ENCODE assay signal across 23 cellular contexts in the genomic region with DNA sequence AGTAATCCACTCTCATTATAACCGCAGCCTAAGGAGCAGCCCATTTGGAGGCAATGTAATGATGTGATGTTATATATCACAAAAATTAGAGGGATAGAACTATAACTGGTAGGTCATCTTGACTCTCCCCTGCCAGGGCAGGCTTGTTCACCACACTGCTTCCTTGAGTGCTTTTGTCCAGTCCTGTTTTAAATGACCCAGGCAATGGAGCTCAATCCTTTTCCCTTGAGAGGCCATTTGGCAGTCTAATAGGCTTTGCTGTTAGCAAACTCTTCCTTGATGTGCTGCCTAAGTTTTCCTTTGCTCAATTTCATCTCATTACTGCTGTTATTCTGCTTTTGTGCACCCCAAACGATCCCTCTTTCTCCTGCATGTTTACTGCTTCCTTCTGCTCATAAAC.
DNase-seq lines count a peak whose midpoint lies in the region; ATAC-seq, FAIRE-seq and TF ChIP-seq lines count a peak whose summit lies in the region.
"Had no signal": no experiment of that assay in that cellular context is flagged by ENCODE, and none has a peak within 500 bp of the region (broad histone marks: within the 10 kb centered on the region; RNA-seq: fewer than 3 reads in every experiment).

No MANE protein-coding gene starts in this region.

- no peak for FAIRE-seq in H1 (lab: Jason Lieb, UNC)
- FAIRE-seq: D721Med, endothelial cell of umbilical vein, urothelium cell line had no signal

- no peak for TF ChIP-seq POLR2A in H1 (IDR thresholded peaks at IDR 0.05; ENCODE audit: control extremely low read depth in 1 of 2, low read depth in 2 of 2, low read length in 2 of 2)

- H4K91ac ChIP-seq in H1 (replicated peaks; ENCODE audit: insufficient read length, low read length) = no peak overlapping the region

- no peak overlapping the region for H3K4me2 ChIP-seq in H1 (ENCODE audit: insufficient read depth in 1 of 2, low read depth in 2 of 2, low read length in 2 of 2)
- H3K4me2 ChIP-seq: BLaER1 had no signal

- no peak overlapping the region for H2BK20ac ChIP-seq in H1 (ENCODE audit: low read length)

- no peak overlapping the region for H4K8ac ChIP-seq in H1 (ENCODE audit: extremely low read depth, insufficient read depth, low read length)

- H2BK15ac ChIP-seq in H1 (ENCODE audit: low read length) = no peak overlapping the region

- H3K27me3 ChIP-seq in H1 (replicated peaks in 1 of 4; ENCODE audit: control insufficient read depth in 3 of 4, extremely low read depth in 1 of 4, insufficient read depth in 3 of 4, low read length in 3 of 4) = no peaks in the 10 kb centered on the region
- H3K27me3 ChIP-seq: BLaER1, breast epithelium, Peyer's patch had no signal

- no peak overlapping the region for H3K56ac ChIP-seq in H1 (replicated peaks; ENCODE audit: insufficient read length, low read depth, low read length)

- no peak for TF ChIP-seq RAD21 in H1 (IDR thresholded peaks at IDR 0.05 in 1 of 2, conservative IDR thresholded peaks at IDR 0.05 in 1 of 2; ENCODE audit: low read depth in 2 of 2, low read length in 2 of 2)

- no peaks in the 10 kb centered on the region for H3K23me2 ChIP-seq in H1 (ENCODE audit: low read depth, low read length)

- POLR2A ChIA-PET in H1 (lab: Charles Lee; ENCODE audit: partially characterized antibody) = no interaction called here

- 88% methylated on average over 2 of the region's 2 CpGs; no CpG with 5 or more reads in 1 of the 2 experiments for WGBS in H1 (ENCODE audit: extremely low coverage in 1 of 2, insufficient coverage in 1 of 2, insufficient read length in 1 of 2, insufficient replicate concordance in 2 of 2, low coverage in 1 of 2, low lambda C conversion rate in 2 of 2, missing lambda C conversion rate in 1 of 2), 2 experiments

- H4K20me1 ChIP-seq in H1 (replicated peaks in 1 of 2; ENCODE audit: control insufficient read depth in 1 of 2, insufficient read depth in 2 of 2, low read length in 2 of 2) = no peaks in the 10 kb centered on the region
- H4K20me1 ChIP-seq: BLaER1 had no signal

- H2BK5ac ChIP-seq in H1 (ENCODE audit: low read depth, low read length) = no peak overlapping the region

- no peak overlapping the region for H3K14ac ChIP-seq in H1 (ENCODE audit: insufficient read length)

- H3K79me1 ChIP-seq in H1 (ENCODE audit: low read depth, low read length) = no peaks in the 10 kb centered on the region

- peak overlapping the region; percentile 62; the same call in 1 of the 2 replicates for H2AFZ ChIP-seq in H1 (ENCODE audit: low read length)
- H2AFZ ChIP-seq: GM23248 had no signal

- TF ChIP-seq EP300 in H1 (IDR thresholded peaks at IDR 0.05; ENCODE audit: borderline replicate concordance in 1 of 2, low read depth in 2 of 2, low read length in 2 of 2) = no peak

- H3K4me3 ChIP-seq in H1 (ENCODE audit: extremely low read depth in 1 of 4, insufficient read depth in 2 of 4, low read depth in 3 of 4, low read length in 4 of 4) = no peak overlapping the region
- H3K4me3 ChIP-seq: BLaER1, breast epithelium, GM23248, Peyer's patch had no signal

- no peak overlapping the region for H3K9ac ChIP-seq in H1 (replicated peaks in 1 of 4; ENCODE audit: extremely low read depth in 1 of 4, low read depth in 3 of 4, low read length in 3 of 4)
- H3K9ac ChIP-seq: BLaER1, GM23248 had no signal

- DNase-seq in NCI-H2029 (lab: John Stamatoyannopoulos, UW) (peak; percentile 15), NCI-H2029 treated with DMSO at 0.1 percent for 48 hours (lab: John Stamatoyannopoulos, UW) (no peak), NCI-H187 treated with DMSO at 0.1 percent for 48 hours (lab: John Stamatoyannopoulos, UW) (peak; percentile 29), H1 (ENCODE audit: low read depth in 1 of 2, low spot score in 2 of 2) (no peak), stromal cell of bone marrow (ENCODE audit: low read depth) (peak; percentile 12), Kasumi-1 (lab: John Stamatoyannopoulos, UW) (no peak), COR-L47 (lab: John Stamatoyannopoulos, UW) (no peak)
- DNase-seq: activated CD4-positive, alpha-beta T cell treated with anti-CD3 and anti-CD28 coated beads, Interleukin-2, amount 50 U/mL, for 4 hours; activated effector memory CD4-positive, alpha-beta T cell treated with anti-CD3 and anti-CD28 coated beads, Interleukin-2, amount 50 U/mL, for 16 hours; cortex of kidney; GF-D8; GM23248; hippocampal formation; MM.1S; Peyer's patch; stimulated activated CD4-positive, alpha-beta T cell treated with anti-CD3 and anti-CD28 coated beads, Interleukin-15, amount 100 ng/mL, for 24 hours; T-helper 2 cell had no signal

- H3K4me1 ChIP-seq in H1 (replicated peaks in 1 of 4; ENCODE audit: control insufficient read depth in 3 of 4, insufficient read depth in 4 of 4, low read length in 3 of 4) = peaks cover 0 to 10% (median 6%) of the 10 kb centered on the region in 4 experiments; a peak in 4 of 7 replicates
- H3K4me1 ChIP-seq: BLaER1, breast epithelium, Peyer's patch had no signal

- H3K4ac ChIP-seq in H1 (replicated peaks; ENCODE audit: insufficient read length, low read depth, low read length) = no peak overlapping the region

- no peak overlapping the region for H2BK12ac ChIP-seq in H1 (ENCODE audit: low read depth, low read length)

- no peak overlapping the region for H3K18ac ChIP-seq in H1 (ENCODE audit: extremely low read depth, low read length)

- no peak overlapping the region for H2AK5ac ChIP-seq in H1 (ENCODE audit: low read depth, low read length)

- ATAC-seq in GM18511 (IDR thresholded peaks at IDR 0.05; ENCODE audit: unreplicated experiment) = no peak

- H3K27ac ChIP-seq in H1 (ENCODE audit: low read depth, low read length) = no peak overlapping the region
- H3K27ac ChIP-seq: BLaER1, breast epithelium, GM23248, Peyer's patch had no signal

- no peak for TF ChIP-seq CTCF in H1 (IDR thresholded peaks at IDR 0.05; ENCODE audit: control extremely low read depth in 1 of 3, insufficient read depth in 1 of 3, low read depth in 1 of 3, low read length in 3 of 3)

- H2BK120ac ChIP-seq in H1 (replicated peaks; ENCODE audit: low read depth, low read length) = no peak overlapping the region

- H4K5ac ChIP-seq in H1 (ENCODE audit: insufficient read length, low read depth, low read length) = no peak overlapping the region

- CTCF ChIA-PET in H1 (lab: Charles Lee; ENCODE audit: partially characterized antibody) = no interaction called here

- no peaks in the 10 kb centered on the region for H3K79me2 ChIP-seq in H1 (ENCODE audit: control insufficient read depth in 1 of 2, insufficient read depth in 2 of 2, low read length in 2 of 2)

- no peak overlapping the region for H3K23ac ChIP-seq in H1 (ENCODE audit: insufficient read length)

- H3K9me3 ChIP-seq in H1 (ENCODE audit: insufficient read depth in 2 of 2, low read depth in 1 of 2, low read length in 1 of 2) = 0 out of 4 replicates have a peak, but pooled peaks cover 0 to 3% of the 10 kb centered on the region in 2 experiments
- H3K9me3 ChIP-seq: breast epithelium, Peyer's patch had no signal

- no peaks in the 10 kb centered on the region for H3K36me3 ChIP-seq in H1 (ENCODE audit: control insufficient read depth in 2 of 4, insufficient read depth in 4 of 4, low read length in 3 of 4)
- H3K36me3 ChIP-seq: BLaER1, breast epithelium, Peyer's patch had no signal

TF ChIP-seq in H1, 55 proteins besides CTCF, POLR2A, EP300 and RAD21 (continues in another document):
- TF ChIP-seq GABPA (IDR thresholded peaks at IDR 0.05; ENCODE audit: borderline replicate concordance, insufficient read depth, low read length) = no peak

Comparison
In these comparisons a context has a peak if more than half of its experiments do, and no peak if none do; other contexts are left out.
1. DNase-seq: peak in NCI-H2029 (single experiment), NCI-H187 treated with DMSO at 0.1 percent for 48 hours (single experiment) and stromal cell of bone marrow (single experiment); none in NCI-H2029 treated with DMSO at 0.1 percent for 48 hours (single experiment), H1 (0 of 2), Kasumi-1 (0 of 2) and COR-L47 (single experiment).